In the genomic region with DNA sequence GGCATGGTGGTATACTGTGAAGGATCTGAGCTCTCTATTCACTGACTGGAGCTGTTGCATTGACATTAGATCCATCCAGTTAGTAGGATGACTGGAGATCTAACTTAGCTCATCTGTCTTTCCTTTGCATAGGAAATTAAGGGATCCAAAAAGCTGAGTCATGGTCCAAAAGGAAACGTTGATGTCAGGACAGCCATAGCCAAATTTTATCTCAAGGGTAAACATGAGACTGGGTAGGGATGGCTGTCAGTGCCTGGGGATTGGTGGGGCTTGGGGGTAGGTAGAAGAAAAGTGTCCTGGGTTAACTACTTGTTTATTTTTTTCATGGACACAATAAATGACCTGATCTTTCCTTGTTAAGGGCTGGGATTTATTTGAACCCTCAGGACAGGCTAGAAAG, we compare ENCODE assay signal across 10 cellular contexts. TPM values are rescaled to one million over a fixed set of nuclear protein-coding genes. Genes with fewer than 3 reads are reported as not detected.
DNase-seq lines count a peak whose midpoint lies in the region; ATAC-seq and TF ChIP-seq lines count a peak whose summit lies in the region.
"Had no signal": no experiment of that assay in that cellular context is flagged by ENCODE, and none has a peak within 500 bp of the region (broad histone marks: within the 10 kb centered on the region; RNA-seq: fewer than 3 reads in every experiment).

No MANE protein-coding gene starts in this region.

- H3K36me3 ChIP-seq in heart left ventricle: peaks cover 0 to 68% (median 39%) of the 10 kb centered on the region in 9 donors
- H3K36me3 ChIP-seq in adrenal gland (replicated peaks in 1 of 2): peaks cover 0 to 7% of the 10 kb centered on the region in 2 donors
- H3K36me3 ChIP-seq in transverse colon: peaks cover 0 to 28% (median 6%) of the 10 kb centered on the region in 4 donors

- intact Hi-C loops in heart left ventricle (cut with DNase I): no loop called here
- intact Hi-C loops in cardiac septum (cut with DNase I): no loop called here
- intact Hi-C loops in adrenal gland (cut with DNase I): no loop called here
- intact Hi-C loops in right cardiac atrium (cut with DNase I): no loop called here
- intact Hi-C loops in transverse colon (cut with DNase I; ENCODE audit: low total_unique reads): no loop called here

- TF ChIP-seq POLR2A in heart left ventricle (IDR thresholded peaks at IDR 0.05) (no peak), adrenal gland (IDR thresholded peaks at IDR 0.05) (peak in 1 of 2 donors; percentile 40), transverse colon (IDR thresholded peaks at IDR 0.05) (no peak)

- no peaks in the 10 kb centered on the region for H3K9me3 ChIP-seq in heart left ventricle
- H3K9me3 ChIP-seq in adrenal gland (replicated peaks in 1 of 3): no peaks in the 10 kb centered on the region
- no peaks in the 10 kb centered on the region for H3K9me3 ChIP-seq in right cardiac atrium (ENCODE audit: control insufficient read depth, low read length)
- H3K9me3 ChIP-seq in transverse colon: no peaks in the 10 kb centered on the region
- H3K9me3 ChIP-seq: BLaER1 had no signal

- H3K4me1 ChIP-seq in heart left ventricle (peaks cover 0 to 43% (median 28%) of the 10 kb centered on the region in 12 donors), adrenal gland (replicated peaks in 1 of 2) (peaks cover 19 to 24% of the 10 kb centered on the region in 2 donors), right cardiac atrium (ENCODE audit: control insufficient read depth, insufficient read depth, low read length) (no peaks in the 10 kb centered on the region), transverse colon (peaks cover 7 to 61% (median 46%) of the 10 kb centered on the region in 4 donors)

- ATAC-seq in heart left ventricle (peak; percentile 30 to 66 (median 49)), right cardiac atrium (peak in 1 of 2 donors; percentile 50)

- H3K27me3 ChIP-seq in heart left ventricle (no peaks in the 10 kb centered on the region), adrenal gland (no peaks in the 10 kb centered on the region), right cardiac atrium (ENCODE audit: control insufficient read depth, insufficient read depth) (no peaks in the 10 kb centered on the region), transverse colon (no peaks in the 10 kb centered on the region)
- H3K27me3 ChIP-seq: BLaER1 had no signal

- no peak for TF ChIP-seq EP300 in transverse colon (IDR thresholded peaks at IDR 0.05; ENCODE audit: low read depth)

- no peak for TF ChIP-seq CTCF in heart left ventricle (IDR thresholded peaks at IDR 0.05)
- TF ChIP-seq CTCF in adrenal gland (IDR thresholded peaks at IDR 0.05): no peak
- no peak for TF ChIP-seq CTCF in transverse colon (IDR thresholded peaks at IDR 0.05)

- in situ Hi-C loops in transverse colon (cut with MboI; ENCODE audit: low pct_ligation_motif_present in 1 of 4, low pct_unique_long_range_greater_than_20kb in 1 of 4, low sequenced_read_pairs in 3 of 4): no loop called here

- peak in 4 of 5 donors; percentile 27 to 44 (median 38) for DNase-seq in heart left ventricle
- DNase-seq in cardiac septum (ENCODE audit: low spot score): no peak
- DNase-seq in adrenal gland: peak in 4 of 7 donors; percentile 22 to 44 (median 38)
- no peak for DNase-seq in right cardiac atrium
- no peak for DNase-seq in transverse colon
- DNase-seq in middle frontal gyrus (ENCODE audit: extremely low spot score, low spot score): no peak
- no peak for DNase-seq in GF-D8 (lab: John Stamatoyannopoulos, UW)
- DNase-seq in NCI-H1417 (lab: John Stamatoyannopoulos, UW): no peak

- H3K4me3 ChIP-seq in heart left ventricle (no peak overlapping the region), adrenal gland (no peak overlapping the region), right cardiac atrium (ENCODE audit: low read length) (no peak overlapping the region), transverse colon (no peak overlapping the region)
- H3K4me3 ChIP-seq: BLaER1, SK-N-MC had no signal

- 0 to 8% (median 1%) methylated on average over 1 of the region's 1 CpG for WGBS in heart left ventricle, 4 donors
- WGBS in adrenal gland, 4 donors: 0 to 8% (median 4%) methylated on average over 1 of the region's 1 CpG
- 2% methylated on average over 1 of the region's 1 CpG for WGBS in right cardiac atrium
- 17% methylated on average over 1 of the region's 1 CpG; no CpG with 5 or more reads in 1 of the 2 donors for WGBS in transverse colon (ENCODE audit: low coverage in 1 of 2), 2 donors

- H3K27ac ChIP-seq in heart left ventricle (peak overlapping the region in 11 of 12 donors; percentile 38 to 86 (median 66)), adrenal gland (peak overlapping the region in 3 of 5 donors; percentile 47 to 65 (median 57)), right cardiac atrium (ENCODE audit: low read length) (peak overlapping the region; percentile 26), transverse colon (peak overlapping the region; percentile 71 to 100 (median 98))
- H3K27ac ChIP-seq: BLaER1, SK-N-MC had no signal

RNA-seq across cellular contexts. Expression of a gene that starts 4.6 kb away (rescaled TPM):
- total RNA-seq in heart left ventricle (100 to 1,000 TPM in 4 of 9 donors, 10 to 100 TPM in 5; 56.3 to 129 (median 98.8) TPM), cardiac septum (156 TPM), adrenal gland (10 to 100 TPM; 12.6 to 83.1 (median 44.7) TPM), right cardiac atrium (10 to 100 TPM; 54.2 to 86.2 (median 66.2) TPM), transverse colon (100 to 1,000 TPM in 2 of 4 donors, 10 to 100 TPM in 2; 35.4 to 166 (median 120) TPM)
- polyA plus RNA-seq in heart left ventricle (10 to 100 TPM; 58.5 to 77.1 TPM), adrenal gland (10 to 100 TPM; 29.9 to 85.9 (median 56.8) TPM), right cardiac atrium (54.1 TPM)

Comparison
In these comparisons a context has a peak if more than half of its experiments do, and no peak if none do; other contexts are left out.
1. DNase-seq: peak in heart left ventricle (4 of 5) and adrenal gland (4 of 7); none in cardiac septum (single experiment), right cardiac atrium (0 of 3), transverse colon (single experiment), middle frontal gyrus (single experiment), GF-D8 (single experiment) and NCI-H1417 (0 of 3).
2. H3K27ac ChIP-seq: peak in every context shown above with its lines; median percentile 98 in transverse colon; 66 in heart left ventricle; 57 in adrenal gland; 26 in right cardiac atrium.